ENCODE assay signal across 14 cellular contexts in the genomic region with DNA sequence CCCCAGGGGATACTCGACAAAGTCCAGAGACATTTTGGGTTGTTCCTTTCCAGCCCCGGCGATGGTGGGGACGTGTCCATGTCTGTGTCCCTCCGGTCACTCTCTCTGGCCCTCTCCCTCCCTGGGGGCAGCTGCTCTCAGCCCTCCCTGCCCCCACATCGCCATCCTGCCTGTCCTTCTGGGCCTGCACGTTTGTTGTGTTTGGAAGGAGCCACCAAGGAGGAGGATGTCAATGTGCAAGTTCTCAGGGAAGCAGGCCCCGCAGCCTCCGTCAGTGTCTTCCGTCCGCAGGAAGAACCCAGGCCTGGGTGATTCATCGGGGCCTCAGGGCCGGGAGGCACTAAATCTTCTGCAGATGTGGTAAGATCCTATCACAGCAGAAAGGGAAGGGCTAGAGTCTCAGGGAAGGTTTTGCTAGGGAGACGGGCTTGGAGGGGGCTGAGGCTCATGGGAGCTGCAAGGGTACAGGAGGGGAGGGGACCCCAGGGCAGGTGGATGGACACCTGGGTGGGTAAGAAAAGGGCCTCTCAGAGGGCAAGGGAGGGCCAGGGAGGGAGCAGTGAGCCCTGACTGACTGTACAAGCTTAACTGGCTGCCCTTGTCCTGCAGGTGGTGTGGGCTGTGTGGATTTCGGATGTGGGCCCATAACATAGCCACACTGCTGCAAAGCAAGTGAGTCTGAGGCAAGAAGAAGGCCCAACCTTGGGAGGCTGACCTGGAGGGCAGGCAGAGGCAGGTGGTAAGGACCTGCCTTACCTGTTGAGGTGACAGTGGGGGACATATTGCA. TPM values are rescaled to one million over a fixed set of nuclear protein-coding genes. Genes with fewer than 3 reads are reported as not detected.
DNase-seq lines count a peak whose midpoint lies in the region; ATAC-seq, FAIRE-seq and TF ChIP-seq lines count a peak whose summit lies in the region.
"Not testable (repeated sequence)": the region's sequence is repeated elsewhere in the genome, so short reads cannot be mapped to it uniquely, and the experiment has no call there.
"Had no signal": no experiment of that assay in that cellular context is flagged by ENCODE, and none has a peak within 500 bp of the region (broad histone marks: within the 10 kb centered on the region; RNA-seq: fewer than 3 reads in every experiment).

No MANE protein-coding gene starts in this region.

- H3K36me3 ChIP-seq in BLaER1; Karpas-422 (ENCODE audit: insufficient read depth, low read length); SU-DHL-6 (ENCODE audit: low read length); kidney (ENCODE audit: control insufficient read depth in 1 of 2, insufficient read depth in 2 of 2, low read length in 2 of 2); sigmoid colon: not testable (repeated sequence)

- peak overlapping the region; percentile 55; the same call in 1 of the 2 replicates for H3K4me2 ChIP-seq in BLaER1
- H3K4me2 ChIP-seq in Karpas-422 (ENCODE audit: low read depth, low read length, poor library complexity, severe bottlenecking) = not testable (repeated sequence)
- peak overlapping the region; percentile 41 for H3K4me2 ChIP-seq in SU-DHL-6 (ENCODE audit: low read depth, low read length, poor library complexity, severe bottlenecking)

- not testable (repeated sequence) for H3F3A ChIP-seq in SU-DHL-6 (ENCODE audit: insufficient read depth)

- H3K27me3 Mint-ChIP-seq in activated naive CD8-positive, alpha-beta T cell treated with anti-CD3 and anti-CD28 coated beads, Interleukin-2, amount 50 U/mL, for 24 hours = not testable (repeated sequence)

- not testable (repeated sequence) for H3K9me2 ChIP-seq in Karpas-422 (replicated peaks; ENCODE audit: insufficient read depth, low read length); SU-DHL-6 (replicated peaks; ENCODE audit: insufficient read depth, low read length)

- not testable (repeated sequence) for H3K4me3 ChIP-seq in BLaER1; Karpas-422 (ENCODE audit: low read length); SU-DHL-6 (ENCODE audit: insufficient read depth, low read length, poor library complexity, severe bottlenecking); fibroblast of pulmonary artery (replicated peaks; ENCODE audit: low read depth, low read length); kidney (ENCODE audit: low read length in 2 of 2); sigmoid colon

- WGBS in sigmoid colon, 2 donors = 63 to 75% methylated on average over 4 to 11 of the region's 15 CpGs

- not testable (repeated sequence) for H3K27me3 ChIP-seq in BLaER1; Karpas-422 (ENCODE audit: low read length); SU-DHL-6 (ENCODE audit: low read length); sigmoid colon

- H3K36me3 Mint-ChIP-seq in activated naive CD8-positive, alpha-beta T cell treated with anti-CD3 and anti-CD28 coated beads, Interleukin-2, amount 50 U/mL, for 24 hours (ENCODE audit: low read depth) = not testable (repeated sequence)

- TF ChIP-seq EP300 in sigmoid colon (IDR thresholded peaks at IDR 0.05) = not testable (repeated sequence)

- H3K9ac ChIP-seq in BLaER1; Karpas-422 (ENCODE audit: low read length); SU-DHL-6 (ENCODE audit: low read length); kidney (ENCODE audit: low read length in 2 of 2): not testable (repeated sequence)

- H3K9me3 ChIP-seq in BLaER1; Karpas-422 (ENCODE audit: low read length); SU-DHL-6 (ENCODE audit: insufficient read depth, low read length); kidney (ENCODE audit: control insufficient read depth in 1 of 2, low read length in 2 of 2); sigmoid colon: not testable (repeated sequence)

- H3K79me2 ChIP-seq in Karpas-422 (ENCODE audit: low read length); SU-DHL-6 (ENCODE audit: insufficient read depth, low read length): not testable (repeated sequence)

- not testable (repeated sequence) for H3K27ac Mint-ChIP-seq in activated naive CD8-positive, alpha-beta T cell treated with anti-CD3 and anti-CD28 coated beads, Interleukin-2, amount 50 U/mL, for 24 hours

- not testable (repeated sequence) for H3K9me3 Mint-ChIP-seq in activated naive CD8-positive, alpha-beta T cell treated with anti-CD3 and anti-CD28 coated beads, Interleukin-2, amount 50 U/mL, for 24 hours

- H3K4me1 ChIP-seq in BLaER1; Karpas-422 (ENCODE audit: low read length); kidney (ENCODE audit: control insufficient read depth in 1 of 2, insufficient read depth in 1 of 2, low read depth in 1 of 2, low read length in 2 of 2); sigmoid colon: not testable (repeated sequence)

- H3K27ac ChIP-seq in BLaER1 (peak overlapping the region; percentile 75), SU-DHL-6 (ENCODE audit: low read depth, low read length) (peak overlapping the region; percentile 83), sigmoid colon (peak overlapping the region in 1 of 4 donors; percentile 31)
- not testable (repeated sequence) for H3K27ac ChIP-seq in Karpas-422 (ENCODE audit: low read length); kidney (ENCODE audit: low read depth in 2 of 2, low read length in 2 of 2)

- DNase-seq in Karpas-422 = peak; percentile 19
- DNase-seq in activated naive CD8-positive, alpha-beta T cell treated with anti-CD3 and anti-CD28 coated beads, Interleukin-2, amount 50 U/mL, for 24 hours = not testable (repeated sequence)
- DNase-seq in fibroblast of pulmonary artery (ENCODE audit: low read depth) = peak; percentile 8
- DNase-seq in kidney = peak; percentile 66
- peak; percentile 60 for DNase-seq in sigmoid colon

- intact Hi-C loops in kidney (cut with DNase I); sigmoid colon (cut with DNase I): not testable (repeated sequence)

- not testable (repeated sequence) for TF ChIP-seq CTCF in SU-DHL-6 (IDR thresholded peaks at IDR 0.05; ENCODE audit: insufficient read depth, low read length, poor library complexity, severe bottlenecking); fibroblast of pulmonary artery (IDR thresholded peaks at IDR 0.05; ENCODE audit: low read length, missing control alignments); kidney (IDR thresholded peaks at IDR 0.05; ENCODE audit: borderline replicate concordance, extremely low read depth, insufficient read depth); sigmoid colon (IDR thresholded peaks at IDR 0.05)

- peak; percentile 10 for ATAC-seq in GM18517 (IDR thresholded peaks at IDR 0.05; ENCODE audit: unreplicated experiment)
- peak; percentile 38 for ATAC-seq in activated naive CD8-positive, alpha-beta T cell treated with anti-CD3 and anti-CD28 coated beads, Interleukin-2, amount 50 U/mL, for 24 hours

- H3K4me3 Mint-ChIP-seq in activated naive CD8-positive, alpha-beta T cell treated with anti-CD3 and anti-CD28 coated beads, Interleukin-2, amount 50 U/mL, for 24 hours = not testable (repeated sequence)

- not testable (repeated sequence) for H4K20me1 ChIP-seq in BLaER1; Karpas-422 (ENCODE audit: insufficient read depth, low read depth, low read length); SU-DHL-6 (ENCODE audit: low read depth, low read length)

- not testable (repeated sequence) for FAIRE-seq in kidney (lab: Jason Lieb, UNC)

- not testable (repeated sequence) for H2AFZ ChIP-seq in Karpas-422 (ENCODE audit: low read length); SU-DHL-6 (ENCODE audit: low read depth, low read length, severe bottlenecking)

- not testable (repeated sequence) for TF ChIP-seq POLR2A in sigmoid colon (IDR thresholded peaks at IDR 0.05)

- not testable (repeated sequence) for H3K4me1 Mint-ChIP-seq in activated naive CD8-positive, alpha-beta T cell treated with anti-CD3 and anti-CD28 coated beads, Interleukin-2, amount 50 U/mL, for 24 hours

RNA-seq across cellular contexts. Expression of a gene that starts 32.7 kb away (rescaled TPM):
- 0.37 and 0.83 TPM in 2 replicates for total RNA-seq in Karpas-422 (2014; rRNA removed; shearing (Covaris generic); ENCODE audit: low replicate concordance)
- total RNA-seq in kidney = 10.2 TPM
- polyA plus RNA-seq in kidney (ENCODE audit: insufficient read depth, low read depth, low replicate concordance) = 3.0 TPM
- total RNA-seq in sigmoid colon = 1 to 10 TPM in 1 of 4 donors, under 1 TPM in 3; 0.27 to 1.1 (median 0.83) TPM
- 1 to 10 TPM in 1 of 3 donors, under 1 TPM in 2; 0.60 to 5.7 (median 0.92) TPM for polyA plus RNA-seq in sigmoid colon

RNA-seq across cellular contexts. Expression of a gene that starts 53.6 kb away (rescaled TPM):
- not detected in 2 replicates for total RNA-seq in Karpas-422 (2014; rRNA removed; shearing (Covaris generic); ENCODE audit: low replicate concordance)
- not detected for total RNA-seq in kidney
- polyA plus RNA-seq in kidney (ENCODE audit: insufficient read depth, low read depth, low replicate concordance) = 0.47 TPM
- total RNA-seq in sigmoid colon = not detected
- polyA plus RNA-seq in sigmoid colon = not detected
- total RNA-seq: A172, cardiac septum, myocyte, NCI-H460, renal cortical epithelial cell had no signal
- polyA plus RNA-seq: SK-N-SH had no signal
